ENCODE assay signal across 3 cellular contexts in the genomic region with DNA sequence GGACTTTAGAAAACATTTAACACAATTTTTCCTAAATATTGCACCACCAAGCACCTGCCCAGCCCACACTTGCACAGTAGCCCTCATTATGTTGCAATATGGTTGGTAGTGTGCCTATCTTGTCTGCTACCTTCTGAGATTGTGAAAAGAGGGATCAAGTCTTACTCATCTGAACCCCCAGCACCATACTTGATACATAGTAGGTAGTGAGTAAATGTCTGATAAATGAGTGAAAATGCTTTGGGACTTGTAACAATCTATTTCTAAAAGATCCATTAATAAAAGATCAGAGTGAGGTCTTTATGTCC.
TF ChIP-seq lines count a peak whose summit lies in the region.

No MANE protein-coding gene starts in this region.

TF ChIP-seq in IMR-90, 13 proteins besides CTCF, POLR2A, EP300 and RAD21:
- TF ChIP-seq MAFK (IDR thresholded peaks at IDR 0.05; ENCODE audit: low read depth, low read length) (no peak), CEBPB (IDR thresholded peaks at IDR 0.05; ENCODE audit: low read depth, low read length) (peak; percentile 49)
- TF ChIP-seq, protein P1, sequence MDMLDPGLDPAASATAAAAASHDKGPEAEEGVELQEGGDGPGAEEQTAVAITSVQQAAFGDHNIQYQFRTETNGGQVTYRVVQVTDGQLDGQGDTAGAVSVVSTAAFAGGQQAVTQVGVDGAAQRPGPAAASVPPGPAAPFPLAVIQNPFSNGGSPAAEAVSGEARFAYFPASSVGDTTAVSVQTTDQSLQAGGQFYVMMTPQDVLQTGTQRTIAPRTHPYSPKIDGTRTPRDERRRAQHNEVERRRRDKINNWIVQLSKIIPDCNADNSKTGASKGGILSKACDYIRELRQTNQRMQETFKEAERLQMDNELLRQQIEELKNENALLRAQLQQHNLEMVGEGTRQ (IDR thresholded peaks at IDR 0.05; ENCODE audit: low read depth, low read length), result no peak

TF ChIP-seq in GM12878, 131 proteins besides CTCF, POLR2A, EP300 and RAD21:
- TF ChIP-seq RELA (IDR thresholded peaks at IDR 0.05; ENCODE audit: borderline replicate concordance, partially characterized antibody) (no peak), ATF7 (IDR thresholded peaks at IDR 0.05; ENCODE audit: low read depth) (no peak), FOXM1 (IDR thresholded peaks at IDR 0.05; ENCODE audit: low read depth, low read length) (no peak), SPI1 (IDR thresholded peaks at IDR 0.05; ENCODE audit: borderline replicate concordance, insufficient read depth, low read depth, low read length) (no peak), HDAC2 (IDR thresholded peaks at IDR 0.05) (no peak), SMAD5 (IDR thresholded peaks at IDR 0.05; ENCODE audit: low read depth) (no peak), SRF (IDR thresholded peaks at IDR 0.05; ENCODE audit: low read depth in 2 of 2, low read length in 2 of 2) (no peak), FOXK2 (IDR thresholded peaks at IDR 0.05) (no peak), CREM (IDR thresholded peaks at IDR 0.05; ENCODE audit: low read depth) (no peak)
- TF ChIP-seq, protein P2, sequence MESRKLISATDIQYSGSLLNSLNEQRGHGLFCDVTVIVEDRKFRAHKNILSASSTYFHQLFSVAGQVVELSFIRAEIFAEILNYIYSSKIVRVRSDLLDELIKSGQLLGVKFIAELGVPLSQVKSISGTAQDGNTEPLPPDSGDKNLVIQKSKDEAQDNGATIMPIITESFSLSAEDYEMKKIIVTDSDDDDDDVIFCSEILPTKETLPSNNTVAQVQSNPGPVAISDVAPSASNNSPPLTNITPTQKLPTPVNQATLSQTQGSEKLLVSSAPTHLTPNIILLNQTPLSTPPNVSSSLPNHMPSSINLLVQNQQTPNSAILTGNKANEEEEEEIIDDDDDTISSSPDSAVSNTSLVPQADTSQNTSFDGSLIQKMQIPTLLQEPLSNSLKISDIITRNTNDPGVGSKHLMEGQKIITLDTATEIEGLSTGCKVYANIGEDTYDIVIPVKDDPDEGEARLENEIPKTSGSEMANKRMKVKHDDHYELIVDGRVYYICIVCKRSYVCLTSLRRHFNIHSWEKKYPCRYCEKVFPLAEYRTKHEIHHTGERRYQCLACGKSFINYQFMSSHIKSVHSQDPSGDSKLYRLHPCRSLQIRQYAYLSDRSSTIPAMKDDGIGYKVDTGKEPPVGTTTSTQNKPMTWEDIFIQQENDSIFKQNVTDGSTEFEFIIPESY (IDR thresholded peaks at IDR 0.05), result no peak
- TF ChIP-seq, protein P3, sequence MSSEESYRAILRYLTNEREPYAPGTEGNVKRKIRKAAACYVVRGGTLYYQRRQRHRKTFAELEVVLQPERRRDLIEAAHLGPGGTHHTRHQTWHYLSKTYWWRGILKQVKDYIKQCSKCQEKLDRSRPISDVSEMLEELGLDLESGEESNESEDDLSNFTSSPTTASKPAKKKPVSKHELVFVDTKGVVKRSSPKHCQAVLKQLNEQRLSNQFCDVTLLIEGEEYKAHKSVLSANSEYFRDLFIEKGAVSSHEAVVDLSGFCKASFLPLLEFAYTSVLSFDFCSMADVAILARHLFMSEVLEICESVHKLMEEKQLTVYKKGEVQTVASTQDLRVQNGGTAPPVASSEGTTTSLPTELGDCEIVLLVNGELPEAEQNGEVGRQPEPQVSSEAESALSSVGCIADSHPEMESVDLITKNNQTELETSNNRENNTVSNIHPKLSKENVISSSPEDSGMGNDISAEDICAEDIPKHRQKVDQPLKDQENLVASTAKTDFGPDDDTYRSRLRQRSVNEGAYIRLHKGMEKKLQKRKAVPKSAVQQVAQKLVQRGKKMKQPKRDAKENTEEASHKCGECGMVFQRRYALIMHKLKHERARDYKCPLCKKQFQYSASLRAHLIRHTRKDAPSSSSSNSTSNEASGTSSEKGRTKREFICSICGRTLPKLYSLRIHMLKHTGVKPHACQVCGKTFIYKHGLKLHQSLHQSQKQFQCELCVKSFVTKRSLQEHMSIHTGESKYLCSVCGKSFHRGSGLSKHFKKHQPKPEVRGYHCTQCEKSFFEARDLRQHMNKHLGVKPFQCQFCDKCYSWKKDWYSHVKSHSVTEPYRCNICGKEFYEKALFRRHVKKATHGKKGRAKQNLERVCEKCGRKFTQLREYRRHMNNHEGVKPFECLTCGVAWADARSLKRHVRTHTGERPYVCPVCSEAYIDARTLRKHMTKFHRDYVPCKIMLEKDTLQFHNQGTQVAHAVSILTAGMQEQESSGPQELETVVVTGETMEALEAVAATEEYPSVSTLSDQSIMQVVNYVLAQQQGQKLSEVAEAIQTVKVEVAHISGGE (CRISPR knock-in tag; IDR thresholded peaks at IDR 0.05), result no peak
TF ChIP-seq in GM12878: peak in this region for 0.

TF ChIP-seq in HepG2, 621 proteins besides CTCF, POLR2A, EP300 and RAD21:
- TF ChIP-seq CEBPB (IDR thresholded peaks at IDR 0.05; ENCODE audit: borderline replicate concordance, low read depth, low read length) (peak; percentile 56; the same call in 1 of the 2 replicates), MTA3 (CRISPR knock-in tag; IDR thresholded peaks at IDR 0.05) (no peak)
